Comparison of ENCODE assay signal across 36 cellular contexts in genomic region chr3:18070231-18070630, GRCh38.
"Had no signal": no experiment of that assay in that cellular context is flagged by ENCODE, and none has a peak within 500 bp of the region (broad histone marks: within the 10 kb centered on the region; RNA-seq: fewer than 3 reads in every experiment).

No MANE protein-coding gene starts in this region.

- H3K27me3 ChIP-seq: adrenal gland, body of pancreas, colonic mucosa, esophagus squamous epithelium had no signal

- H3K36me3 ChIP-seq: adrenal gland, colonic mucosa, esophagus squamous epithelium, WERI-Rb-1 had no signal

- H3K4me1 ChIP-seq: adrenal gland, body of pancreas, colonic mucosa had no signal

- H3K4me3 ChIP-seq: adrenal gland, body of pancreas, colonic mucosa, esophagus squamous epithelium had no signal

- DNase-seq: activated B cell treated with CpG ODN at 0.5 μM for 24 hours; activated CD4-positive, alpha-beta T cell treated with anti-CD3 and anti-CD28 coated beads for 48 hours; activated CD4-positive, alpha-beta T cell treated with anti-CD3 and anti-CD28 coated beads, Interleukin-2, amount 50 U/mL, for 1 hour; activated CD4-positive, alpha-beta T cell treated with anti-CD3 and anti-CD28 coated beads, Interleukin-2, amount 50 U/mL, for 48 hours; activated CD8-positive, alpha-beta memory T cell treated with anti-CD3 and anti-CD28 coated beads, Interleukin-2, amount 10 ng/mL, durations not matched to agents 7 days and 5 days; activated CD8-positive, alpha-beta memory T cell treated with anti-CD3 and anti-CD28 coated beads, Interleukin-2, amount 50 U/mL, for 4 hours; activated CD8-positive, alpha-beta T cell treated with anti-CD3 and anti-CD28 coated beads, Interleukin-2, amount 10 ng/mL, durations not matched to agents 7 days and 5 days; activated effector memory CD4-positive, alpha-beta T cell treated with anti-CD3 and anti-CD28 coated beads, Interleukin-2, amount 50 U/mL, for 16 hours; activated naive CD4-positive, alpha-beta T cell treated with anti-CD3 and anti-CD28 coated beads for 36 hours; activated naive CD8-positive, alpha-beta T cell treated with anti-CD3 and anti-CD28 coated beads for 36 hours; activated naive CD8-positive, alpha-beta T cell treated with anti-CD3 and anti-CD28 coated beads, Interleukin-2, amount 50 U/mL, for 24 hours; activated T-cell treated with anti-CD3 and anti-CD28 coated beads, Interleukin-2, amount 50 U/mL, for 1 hour; activated T-cell treated with anti-CD3 and anti-CD28 coated beads, Interleukin-2, amount 50 U/mL, for 48 hours; adrenal gland; amygdala; aorta; body of pancreas; central memory CD4-positive, alpha-beta T cell; cerebellar nuclear complex; colonic mucosa; effector CD8-positive, alpha-beta T cell; esophagus squamous epithelium; foreskin melanocyte; head of caudate nucleus; T-cell; T1000; WERI-Rb-1 had no signal

- ATAC-seq: activated CD4-positive, CD25-positive, alpha-beta regulatory T cell treated with anti-CD3 and anti-CD28 coated beads, Interleukin-2, amount 50 U/mL, for 24 hours; activated CD8-positive, alpha-beta memory T cell treated with anti-CD3 and anti-CD28 coated beads, Interleukin-2, amount 10 ng/mL, durations not matched to agents 7 days and 5 days; activated CD8-positive, alpha-beta T cell treated with anti-CD3 and anti-CD28 coated beads, Interleukin-2, amount 10 ng/mL, durations not matched to agents 7 days and 5 days; activated naive CD8-positive, alpha-beta T cell treated with anti-CD3 and anti-CD28 coated beads, Interleukin-2, amount 50 U/mL, for 24 hours; body of pancreas; T-cell had no signal

- H3K27ac ChIP-seq: adrenal gland, body of pancreas, colonic mucosa, epithelial cell of prostate, esophagus squamous epithelium, WERI-Rb-1 had no signal

- H3K4me3 Mint-ChIP-seq: activated B cell treated with CpG ODN at 0.5 μM for 24 hours; activated CD8-positive, alpha-beta memory T cell treated with anti-CD3 and anti-CD28 coated beads, Interleukin-2, amount 10 ng/mL, durations not matched to agents 7 days and 5 days; activated CD8-positive, alpha-beta T cell treated with anti-CD3 and anti-CD28 coated beads, Interleukin-2, amount 10 ng/mL, durations not matched to agents 7 days and 5 days; activated naive CD4-positive, alpha-beta T cell treated with anti-CD3 and anti-CD28 coated beads for 36 hours; activated naive CD4-positive, alpha-beta T cell treated with anti-CD3 and anti-CD28 coated beads, Interleukin-2, amount 50 U/mL, for 24 hours; activated naive CD8-positive, alpha-beta T cell treated with anti-CD3 and anti-CD28 coated beads for 36 hours; activated naive CD8-positive, alpha-beta T cell treated with anti-CD3 and anti-CD28 coated beads, Interleukin-2, amount 50 U/mL, for 24 hours; activated T-helper 1 cell treated with anti-CD3 and anti-CD28 coated beads, Interleukin-12 subunit alpha, Interleukin-12 subunit beta, Interleukin-2, Interleukin-4 antibody, amounts not matched to agents 30 ng/mL and 10 ng/mL and 1 ng/mL, durations not matched to agents 14 hours and 24 hours and 36 hours; T-cell; T-helper 1 cell treated with Interleukin-12 subunit alpha and Interleukin-12 subunit beta and Interleukin-4 antibody, amounts not matched to agents 30 μg/mL and 1 μg/mL, for 36 hours; T-helper 2 cell treated with Interferon-gamma antibody and Interleukin-4, amounts not matched to agents 5 μg/mL and 100 μg/mL, for 36 hours had no signal

- H3K9me3 Mint-ChIP-seq: activated B cell treated with CpG ODN at 0.5 μM for 24 hours; activated naive CD4-positive, alpha-beta T cell treated with anti-CD3 and anti-CD28 coated beads for 36 hours; activated naive CD4-positive, alpha-beta T cell treated with anti-CD3 and anti-CD28 coated beads, Interleukin-2, amount 50 U/mL, for 24 hours; activated naive CD8-positive, alpha-beta T cell treated with anti-CD3 and anti-CD28 coated beads for 36 hours; activated naive CD8-positive, alpha-beta T cell treated with anti-CD3 and anti-CD28 coated beads, Interleukin-2, amount 50 U/mL, for 24 hours; activated T-helper 1 cell treated with anti-CD3 and anti-CD28 coated beads, Interleukin-12 subunit alpha, Interleukin-12 subunit beta, Interleukin-2, Interleukin-4 antibody, amounts not matched to agents 30 ng/mL and 10 ng/mL and 1 ng/mL, durations not matched to agents 14 hours and 24 hours and 36 hours; activated T-helper 2 cell treated with anti-CD3 and anti-CD28 coated beads, Interferon-gamma antibody, Interleukin-2, Interleukin-4, amounts not matched to agents 10 μg/mL and 5 μg/mL and 100 μg/mL, durations not matched to agents 14 hours and 24 hours and 36 hours; T-helper 1 cell treated with Interleukin-12 subunit alpha and Interleukin-12 subunit beta and Interleukin-4 antibody, amounts not matched to agents 30 μg/mL and 1 μg/mL, for 36 hours; T-helper 2 cell treated with Interferon-gamma antibody and Interleukin-4, amounts not matched to agents 5 μg/mL and 100 μg/mL, for 36 hours had no signal

- H3K36me3 Mint-ChIP-seq: activated CD8-positive, alpha-beta memory T cell treated with anti-CD3 and anti-CD28 coated beads, Interleukin-2, amount 10 ng/mL, durations not matched to agents 7 days and 5 days; activated naive CD4-positive, alpha-beta T cell treated with anti-CD3 and anti-CD28 coated beads, Interleukin-2, amount 50 U/mL, for 24 hours; activated naive CD8-positive, alpha-beta T cell treated with anti-CD3 and anti-CD28 coated beads for 36 hours; T-cell had no signal

- FAIRE-seq: endometrium, endothelial cell of umbilical vein had no signal

- H3K4me1 Mint-ChIP-seq: activated B cell treated with CpG ODN at 0.5 μM for 24 hours; activated CD8-positive, alpha-beta memory T cell treated with anti-CD3 and anti-CD28 coated beads, Interleukin-2, amount 10 ng/mL, durations not matched to agents 7 days and 5 days; activated naive CD4-positive, alpha-beta T cell treated with anti-CD3 and anti-CD28 coated beads, Interleukin-2, amount 50 U/mL, for 24 hours; T-cell had no signal

- H3K27me3 Mint-ChIP-seq: activated B cell treated with CpG ODN at 0.5 μM for 24 hours; activated CD8-positive, alpha-beta memory T cell treated with anti-CD3 and anti-CD28 coated beads, Interleukin-2, amount 10 ng/mL, durations not matched to agents 7 days and 5 days; activated naive CD4-positive, alpha-beta T cell treated with anti-CD3 and anti-CD28 coated beads, Interleukin-2, amount 50 U/mL, for 24 hours; activated naive CD8-positive, alpha-beta T cell treated with anti-CD3 and anti-CD28 coated beads for 36 hours; activated naive CD8-positive, alpha-beta T cell treated with anti-CD3 and anti-CD28 coated beads, Interleukin-2, amount 50 U/mL, for 24 hours; T-cell had no signal

- H3K9me3 ChIP-seq: adrenal gland, body of pancreas, colonic mucosa, esophagus squamous epithelium had no signal

- H3K27ac Mint-ChIP-seq: activated B cell treated with CpG ODN at 0.5 μM for 24 hours; activated CD8-positive, alpha-beta memory T cell treated with anti-CD3 and anti-CD28 coated beads, Interleukin-2, amount 10 ng/mL, durations not matched to agents 7 days and 5 days; activated CD8-positive, alpha-beta T cell treated with anti-CD3 and anti-CD28 coated beads, Interleukin-2, amount 10 ng/mL, durations not matched to agents 7 days and 5 days; activated naive CD4-positive, alpha-beta T cell treated with anti-CD3 and anti-CD28 coated beads for 36 hours; activated naive CD4-positive, alpha-beta T cell treated with anti-CD3 and anti-CD28 coated beads, Interleukin-2, amount 50 U/mL, for 24 hours; activated naive CD8-positive, alpha-beta T cell treated with anti-CD3 and anti-CD28 coated beads for 36 hours; activated naive CD8-positive, alpha-beta T cell treated with anti-CD3 and anti-CD28 coated beads, Interleukin-2, amount 50 U/mL, for 24 hours; activated T-helper 1 cell treated with anti-CD3 and anti-CD28 coated beads, Interleukin-12 subunit alpha, Interleukin-12 subunit beta, Interleukin-2, Interleukin-4 antibody, amounts not matched to agents 30 ng/mL and 10 ng/mL and 1 ng/mL, durations not matched to agents 14 hours and 24 hours and 36 hours; activated T-helper 2 cell treated with anti-CD3 and anti-CD28 coated beads, Interferon-gamma antibody, Interleukin-2, Interleukin-4, amounts not matched to agents 10 μg/mL and 5 μg/mL and 100 μg/mL, durations not matched to agents 14 hours and 24 hours and 36 hours; T-cell; T-helper 1 cell treated with Interleukin-12 subunit alpha and Interleukin-12 subunit beta and Interleukin-4 antibody, amounts not matched to agents 30 μg/mL and 1 μg/mL, for 36 hours; T-helper 2 cell treated with Interferon-gamma antibody and Interleukin-4, amounts not matched to agents 5 μg/mL and 100 μg/mL, for 36 hours had no signal
